ENCODE assay signal across 12 cellular contexts in genomic region chr6:139131736-139132285, GRCh38. TPM values are rescaled to one million over a fixed set of nuclear protein-coding genes. Genes with fewer than 3 reads are reported as not detected.
DNase-seq lines count a peak whose midpoint lies in the region; ATAC-seq, FAIRE-seq and TF ChIP-seq lines count a peak whose summit lies in the region.
"Had no signal": no experiment of that assay in that cellular context is flagged by ENCODE, and none has a peak within 500 bp of the region (broad histone marks: within the 10 kb centered on the region; RNA-seq: fewer than 3 reads in every experiment).

No MANE protein-coding gene starts in this region.

- intact Hi-C loops in kidney (cut with DNase I) = no loop called here

- CTCF ChIA-PET in activated CD8-positive, alpha-beta memory T cell treated with anti-CD3 and anti-CD28 coated beads, Interleukin-2, amount 10 ng/mL, durations not matched to agents 7 days and 5 days (lab: Charles Lee) = interaction anchor here (0.6 to 1.9 kb wide), 9 partner anchors 9 to 315 kb away, joined by 3 to 8 read pairs (median 3); no protein-coding TSS in a partner anchor

- peaks cover 49% of the 10 kb centered on the region for H3K4me1 Mint-ChIP-seq in activated CD8-positive, alpha-beta memory T cell treated with anti-CD3 and anti-CD28 coated beads, Interleukin-2, amount 10 ng/mL, durations not matched to agents 7 days and 5 days
- H3K4me1 Mint-ChIP-seq in activated naive CD8-positive, alpha-beta T cell treated with anti-CD3 and anti-CD28 coated beads, Interleukin-2, amount 50 U/mL, for 24 hours = peaks cover 67% of the 10 kb centered on the region
- peaks cover 41% of the 10 kb centered on the region for H3K4me1 Mint-ChIP-seq in stimulated activated effector memory CD8-positive, alpha-beta T cell treated with anti-CD3 and anti-CD28 coated beads, Interleukin-12 subunit alpha, Interleukin-12 subunit beta, amount 100 ng/mL, for 72 hours

- no peak for ATAC-seq in activated CD8-positive, alpha-beta memory T cell treated with anti-CD3 and anti-CD28 coated beads, Interleukin-2, amount 10 ng/mL, durations not matched to agents 7 days and 5 days
- no peak for ATAC-seq in activated naive CD8-positive, alpha-beta T cell treated with anti-CD3 and anti-CD28 coated beads, Interleukin-2, amount 50 U/mL, for 24 hours
- no peak for ATAC-seq in stimulated activated effector memory CD8-positive, alpha-beta T cell treated with anti-CD3 and anti-CD28 coated beads, Interleukin-12 subunit alpha, Interleukin-12 subunit beta, amount 100 ng/mL, for 72 hours
- ATAC-seq in GM18858 (IDR thresholded peaks at IDR 0.05; ENCODE audit: unreplicated experiment) = no peak
- ATAC-seq: sciatic nerve had no signal

- H3K36me3 Mint-ChIP-seq in activated CD8-positive, alpha-beta memory T cell treated with anti-CD3 and anti-CD28 coated beads, Interleukin-2, amount 10 ng/mL, durations not matched to agents 7 days and 5 days = peaks cover 14% of the 10 kb centered on the region
- peaks cover 10% of the 10 kb centered on the region for H3K36me3 Mint-ChIP-seq in activated naive CD8-positive, alpha-beta T cell treated with anti-CD3 and anti-CD28 coated beads, Interleukin-2, amount 50 U/mL, for 24 hours (ENCODE audit: low read depth)
- peaks cover 27% of the 10 kb centered on the region for H3K36me3 Mint-ChIP-seq in stimulated activated effector memory CD8-positive, alpha-beta T cell treated with anti-CD3 and anti-CD28 coated beads, Interleukin-12 subunit alpha, Interleukin-12 subunit beta, amount 100 ng/mL, for 72 hours

- no peaks in the 10 kb centered on the region for H3K9me3 ChIP-seq in kidney (ENCODE audit: control insufficient read depth in 1 of 2, low read length in 2 of 2)

- no peak for TF ChIP-seq CTCF in kidney (IDR thresholded peaks at IDR 0.05; ENCODE audit: borderline replicate concordance, extremely low read depth, insufficient read depth)

- DNase-seq in activated CD8-positive, alpha-beta memory T cell treated with anti-CD3 and anti-CD28 coated beads, Interleukin-2, amount 10 ng/mL, durations not matched to agents 7 days and 5 days = no peak
- DNase-seq in activated CD8-positive, alpha-beta memory T cell treated with anti-CD3 and anti-CD28 coated beads for 24 hours = no peak
- DNase-seq in NCI-H446 treated with DMSO at 0.1 percent for 48 hours (lab: John Stamatoyannopoulos, UW) = peak; percentile 33
- DNase-seq in activated naive CD8-positive, alpha-beta T cell treated with anti-CD3 and anti-CD28 coated beads, Interleukin-2, amount 50 U/mL, for 24 hours = no peak
- no peak for DNase-seq in stimulated activated effector memory CD8-positive, alpha-beta T cell treated with anti-CD3 and anti-CD28 coated beads, Interleukin-12 subunit alpha, Interleukin-12 subunit beta, amount 100 ng/mL, for 72 hours (ENCODE audit: low spot score in 2 of 2)
- no peak for DNase-seq in kidney
- no peak for DNase-seq in stimulated activated CD4-positive, alpha-beta T cell treated with anti-CD3 and anti-CD28 coated beads, Interleukin-12 subunit alpha, Interleukin-12 subunit beta, amount 100 ng/mL, for 4 hours
- DNase-seq: activated gamma-delta T cell, NCI-H2171 treated with DMSO at 0.1 percent for 48 hours had no signal

- no peaks in the 10 kb centered on the region for H3K9me3 Mint-ChIP-seq in activated CD8-positive, alpha-beta memory T cell treated with anti-CD3 and anti-CD28 coated beads, Interleukin-2, amount 10 ng/mL, durations not matched to agents 7 days and 5 days (ENCODE audit: low read depth)
- no peaks in the 10 kb centered on the region for H3K9me3 Mint-ChIP-seq in activated naive CD8-positive, alpha-beta T cell treated with anti-CD3 and anti-CD28 coated beads, Interleukin-2, amount 50 U/mL, for 24 hours
- H3K9me3 Mint-ChIP-seq in stimulated activated effector memory CD8-positive, alpha-beta T cell treated with anti-CD3 and anti-CD28 coated beads, Interleukin-12 subunit alpha, Interleukin-12 subunit beta, amount 100 ng/mL, for 72 hours = no peaks in the 10 kb centered on the region

- H3K27me3 Mint-ChIP-seq in activated CD8-positive, alpha-beta memory T cell treated with anti-CD3 and anti-CD28 coated beads, Interleukin-2, amount 10 ng/mL, durations not matched to agents 7 days and 5 days = no peaks in the 10 kb centered on the region
- H3K27me3 Mint-ChIP-seq in activated naive CD8-positive, alpha-beta T cell treated with anti-CD3 and anti-CD28 coated beads, Interleukin-2, amount 50 U/mL, for 24 hours = no peaks in the 10 kb centered on the region

- H3K27ac Mint-ChIP-seq in activated CD8-positive, alpha-beta memory T cell treated with anti-CD3 and anti-CD28 coated beads, Interleukin-2, amount 10 ng/mL, durations not matched to agents 7 days and 5 days = peak overlapping the region; percentile 66
- peak overlapping the region; percentile 59 for H3K27ac Mint-ChIP-seq in activated naive CD8-positive, alpha-beta T cell treated with anti-CD3 and anti-CD28 coated beads, Interleukin-2, amount 50 U/mL, for 24 hours
- peak overlapping the region; percentile 91 for H3K27ac Mint-ChIP-seq in stimulated activated effector memory CD8-positive, alpha-beta T cell treated with anti-CD3 and anti-CD28 coated beads, Interleukin-12 subunit alpha, Interleukin-12 subunit beta, amount 100 ng/mL, for 72 hours

- peak overlapping the region; percentile 49 for H3K4me3 Mint-ChIP-seq in activated CD8-positive, alpha-beta memory T cell treated with anti-CD3 and anti-CD28 coated beads, Interleukin-2, amount 10 ng/mL, durations not matched to agents 7 days and 5 days
- H3K4me3 Mint-ChIP-seq in activated naive CD8-positive, alpha-beta T cell treated with anti-CD3 and anti-CD28 coated beads, Interleukin-2, amount 50 U/mL, for 24 hours = peak overlapping the region; percentile 40
- H3K4me3 Mint-ChIP-seq in stimulated activated effector memory CD8-positive, alpha-beta T cell treated with anti-CD3 and anti-CD28 coated beads, Interleukin-12 subunit alpha, Interleukin-12 subunit beta, amount 100 ng/mL, for 72 hours = peak overlapping the region; percentile 28

- H3K36me3 ChIP-seq in kidney (ENCODE audit: control insufficient read depth in 1 of 2, insufficient read depth in 2 of 2, low read length in 2 of 2) = no peaks in the 10 kb centered on the region

- H3K27ac ChIP-seq in kidney (ENCODE audit: low read depth in 2 of 2, low read length in 2 of 2) = no peak overlapping the region
- H3K27ac ChIP-seq: KMS-11 had no signal

- H3K9ac ChIP-seq in kidney (ENCODE audit: low read length in 2 of 2) = no peak overlapping the region
- H3K9ac ChIP-seq: KMS-11 had no signal

- no peak for FAIRE-seq in kidney (lab: Jason Lieb, UNC)

- H3K4me1 ChIP-seq in kidney (ENCODE audit: control insufficient read depth in 1 of 2, insufficient read depth in 1 of 2, low read depth in 1 of 2, low read length in 2 of 2) = peaks cover 0 to 3% of the 10 kb centered on the region in 2 donors

- no peak overlapping the region for H3K4me3 ChIP-seq in kidney (ENCODE audit: low read length in 2 of 2)

RNA-seq across cellular contexts. Expression of gene HECA, which starts 3.1 kb away (rescaled TPM):
- total RNA-seq in activated CD8-positive, alpha-beta memory T cell treated with anti-CD3 and anti-CD28 coated beads, Interleukin-2, amount 10 ng/mL, durations not matched to agents 7 days and 5 days = 10 to 100 TPM; 47.3 to 49.5 TPM
- 22.0 TPM for total RNA-seq in kidney
- 5.2 TPM for polyA plus RNA-seq in kidney (ENCODE audit: insufficient read depth, low read depth, low replicate concordance)
